Comparison of ENCODE assay signal across 25 cellular contexts in genomic region chr1:236081546-236082227, GRCh38.
"Had no signal": no experiment of that assay in that cellular context is flagged by ENCODE, and none has a peak within 500 bp of the region (broad histone marks: within the 10 kb centered on the region; RNA-seq: fewer than 3 reads in every experiment).

No MANE protein-coding gene starts in this region.

- H3K27ac Mint-ChIP-seq: activated CD8-positive, alpha-beta T cell treated with anti-CD3 and anti-CD28 coated beads, Interleukin-2, amount 10 ng/mL, durations not matched to agents 7 days and 5 days; activated naive CD8-positive, alpha-beta T cell treated with anti-CD3 and anti-CD28 coated beads, Interleukin-2, amount 50 U/mL, for 24 hours; activated T-helper 1 cell treated with anti-CD3 and anti-CD28 coated beads, Interleukin-12 subunit alpha, Interleukin-12 subunit beta, Interleukin-2, Interleukin-4 antibody, amounts not matched to agents 30 ng/mL and 10 ng/mL and 1 ng/mL, durations not matched to agents 14 hours and 24 hours and 36 hours; endodermal cell; progenitor cell of endocrine pancreas had no signal

- H3K27ac ChIP-seq: cardiac muscle cell, esophagus squamous epithelium, gastroesophageal sphincter, sigmoid colon, upper lobe of left lung had no signal

- H3K4me3 ChIP-seq: cardiac muscle cell, esophagus squamous epithelium, gastroesophageal sphincter, sigmoid colon, smooth muscle cell, upper lobe of left lung had no signal

- H3K4me2 ChIP-seq: smooth muscle cell had no signal

- H3K4me1 ChIP-seq: gastroesophageal sphincter had no signal

- H3K9me3 ChIP-seq: esophagus squamous epithelium, gastroesophageal sphincter, sigmoid colon, upper lobe of left lung had no signal

- H3K36me3 ChIP-seq: cardiac muscle cell, esophagus squamous epithelium, gastroesophageal sphincter, sigmoid colon, upper lobe of left lung had no signal

- FAIRE-seq: TTC549 had no signal

- ATAC-seq: activated CD8-positive, alpha-beta T cell treated with anti-CD3 and anti-CD28 coated beads, Interleukin-2, amount 10 ng/mL, durations not matched to agents 7 days and 5 days; activated naive CD8-positive, alpha-beta T cell treated with anti-CD3 and anti-CD28 coated beads, Interleukin-2, amount 50 U/mL, for 24 hours; gastroesophageal sphincter; left ventricle myocardium superior had no signal

- DNase-seq: activated CD4-positive, alpha-beta T cell treated with anti-CD3 and anti-CD28 coated beads for 1 hour; activated CD4-positive, alpha-beta T cell treated with anti-CD3 and anti-CD28 coated beads, Interleukin-2, amount 50 U/mL, for 1 hour; activated CD8-positive, alpha-beta T cell treated with anti-CD3 and anti-CD28 coated beads, Interleukin-2, amount 10 ng/mL, durations not matched to agents 7 days and 5 days; activated gamma-delta T cell; activated naive CD4-positive, alpha-beta T cell treated with anti-CD3 and anti-CD28 coated beads, Interleukin-2, amount 50 U/mL, for 16 hours; activated naive CD8-positive, alpha-beta T cell treated with anti-CD3 and anti-CD28 coated beads, Interleukin-2, amount 50 U/mL, for 24 hours; cortex of kidney; endodermal cell; esophagus squamous epithelium; head of caudate nucleus; hypothalamus; left ventricle myocardium superior; retina; sigmoid colon; stimulated activated CD4-positive, alpha-beta T cell treated with anti-CD3 and anti-CD28 coated beads, Interleukin-15, amount 100 ng/mL, for 24 hours; stimulated activated CD8-positive, alpha-beta memory T cell treated with anti-CD3 and anti-CD28 coated beads, Interleukin-4, amount 100 ng/mL, for 48 hours; stimulated activated naive CD4-positive, alpha-beta T cell had no signal

- H3K27me3 ChIP-seq: cardiac muscle cell, esophagus squamous epithelium, gastroesophageal sphincter, sigmoid colon, upper lobe of left lung had no signal

- H3K9me3 Mint-ChIP-seq: activated naive CD8-positive, alpha-beta T cell treated with anti-CD3 and anti-CD28 coated beads, Interleukin-2, amount 50 U/mL, for 24 hours had no signal

- H3K4me3 Mint-ChIP-seq: activated CD8-positive, alpha-beta T cell treated with anti-CD3 and anti-CD28 coated beads, Interleukin-2, amount 10 ng/mL, durations not matched to agents 7 days and 5 days; activated naive CD8-positive, alpha-beta T cell treated with anti-CD3 and anti-CD28 coated beads, Interleukin-2, amount 50 U/mL, for 24 hours; activated T-helper 1 cell treated with anti-CD3 and anti-CD28 coated beads, Interleukin-12 subunit alpha, Interleukin-12 subunit beta, Interleukin-2, Interleukin-4 antibody, amounts not matched to agents 30 ng/mL and 10 ng/mL and 1 ng/mL, durations not matched to agents 14 hours and 24 hours and 36 hours; endodermal cell; neural crest cell had no signal
